8 cellular contexts compared by ENCODE assay signal in the genomic region with DNA sequence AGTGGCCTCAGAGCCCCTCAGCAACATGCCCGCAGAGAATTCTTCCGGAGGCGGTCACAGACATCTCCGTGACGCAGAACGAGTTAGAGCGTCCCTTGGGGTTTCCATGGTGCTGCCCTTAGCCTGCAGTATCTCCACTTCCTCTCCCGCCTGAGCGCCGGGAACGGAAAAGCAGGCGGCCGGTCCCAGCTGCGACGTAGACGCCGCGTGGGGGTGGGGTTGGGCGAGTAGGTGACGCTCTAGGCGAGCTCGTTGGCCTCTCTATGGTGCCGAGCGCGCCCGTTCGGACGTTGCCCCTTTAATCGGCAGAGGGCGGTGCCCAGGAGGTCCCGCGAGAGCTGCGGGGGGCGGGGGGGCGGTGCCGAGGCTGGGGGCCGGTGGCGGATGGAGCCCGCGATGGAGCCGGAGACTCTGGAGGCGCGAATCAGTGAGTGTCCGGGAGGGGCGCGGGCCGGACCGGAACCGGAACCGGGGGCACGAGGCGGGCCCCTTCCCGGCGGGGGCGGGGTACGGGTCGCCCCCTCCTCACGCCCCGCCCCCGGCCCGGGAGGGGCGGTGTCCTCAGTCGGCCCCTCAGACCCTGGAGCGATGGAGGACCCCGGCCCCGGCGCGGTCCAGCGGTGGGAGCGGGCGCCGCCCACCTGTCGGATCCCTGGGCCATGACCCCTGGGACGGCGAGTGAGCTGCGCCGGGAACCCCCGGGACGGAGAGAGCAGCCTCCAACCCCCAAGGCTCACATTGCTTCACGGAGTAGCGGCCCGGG. TPM values are rescaled to one million over a fixed set of nuclear protein-coding genes. Genes with fewer than 3 reads are reported as not detected.
DNase-seq lines count a peak whose midpoint lies in the region; ATAC-seq, FAIRE-seq and TF ChIP-seq lines count a peak whose summit lies in the region.

Gene GGA1 (plus strand): TSS at position 358 of the 763 bp plus-strand sequence. CDS start 27 bp downstream, at position 385.

- H3K36me3 ChIP-seq in cardiac muscle cell (no peaks in the 10 kb centered on the region), trophoblast cell (ENCODE audit: control insufficient read depth in 1 of 2, insufficient read depth in 2 of 2, low read length in 2 of 2) (peaks cover 0 to 3% of the 10 kb centered on the region in 2 experiments), tibial nerve (no peaks in the 10 kb centered on the region)

- peaks cover 10% of the 10 kb centered on the region for H3K4me1 ChIP-seq in cardiac muscle cell (ENCODE audit: low read depth)
- H3K4me1 ChIP-seq in trophoblast cell (ENCODE audit: control insufficient read depth in 1 of 2, insufficient read depth in 2 of 2, low read length in 2 of 2): peaks cover 5% of the 10 kb centered on the region in 2 experiments
- H3K4me1 ChIP-seq in tibial nerve: peaks cover 0 to 48% (median 36%) of the 10 kb centered on the region in 4 donors

- peak within 1 kb of the TSS; percentile 100 for H4K91ac ChIP-seq in trophoblast cell (ENCODE audit: low read depth, low read length)

- peak within 1 kb of the TSS; percentile 88 for H3K9ac ChIP-seq in trophoblast cell (ENCODE audit: low read length)

- H3K18ac ChIP-seq in trophoblast cell (ENCODE audit: low read length): peak within 1 kb of the TSS; percentile 99

- TF ChIP-seq POLR2A in GM12892 (IDR thresholded peaks at IDR 0.05; ENCODE audit: low read depth, low read length) (peak; percentile 45; the same call in 1 of the 2 replicates), tibial nerve (IDR thresholded peaks at IDR 0.05) (peak; percentile 28 to 30)

- H2BK120ac ChIP-seq in trophoblast cell (ENCODE audit: insufficient read depth, low read length, poor library complexity): peak within 1 kb of the TSS; percentile 99

- no peaks in the 10 kb centered on the region for H3K27me3 ChIP-seq in cardiac muscle cell
- H3K27me3 ChIP-seq in trophoblast cell (ENCODE audit: insufficient read depth, low read length): no peaks in the 10 kb centered on the region
- no peaks in the 10 kb centered on the region for H3K27me3 ChIP-seq in tibial nerve

- H4K8ac ChIP-seq in trophoblast cell (ENCODE audit: low read depth, low read length): peak within 1 kb of the TSS; percentile 98

- H4K12ac ChIP-seq in trophoblast cell (ENCODE audit: low read depth, low read length): peak within 1 kb of the TSS; percentile 98

- peaks cover 59 to 65% (median 60%) of the 10 kb centered on the region in 3 donors for H3K4me1 Mint-ChIP-seq in T-cell

- H2BK5ac ChIP-seq in trophoblast cell (ENCODE audit: low read depth, low read length, poor library complexity): peak within 1 kb of the TSS; percentile 99

- peak within 1 kb of the TSS; percentile 93 for H3K4ac ChIP-seq in trophoblast cell (ENCODE audit: low read depth, low read length)

- no peaks in the 10 kb centered on the region for H3K9me3 Mint-ChIP-seq in T-cell

- no peak within 1 kb of the TSS for H3K23ac ChIP-seq in trophoblast cell (ENCODE audit: low read length)

- H3K79me2 ChIP-seq in trophoblast cell (ENCODE audit: control insufficient read depth, insufficient read depth, low read length, poor library complexity): peaks cover 8% of the 10 kb centered on the region

- peak within 1 kb of the TSS; percentile 30 for H3K27ac ChIP-seq in adipose tissue (ENCODE audit: low read depth, low read length)
- peak within 1 kb of the TSS; percentile 97 for H3K27ac ChIP-seq in cardiac muscle cell
- peak within 1 kb of the TSS; percentile 99 for H3K27ac ChIP-seq in trophoblast cell (ENCODE audit: low read depth, low read length)
- peak within 1 kb of the TSS; percentile 91 to 98 (median 92) for H3K27ac ChIP-seq in tibial nerve

- 1% methylated on average over 45 to 79 of the region's 82 CpGs for whole genome bisulfite sequencing in adipose tissue, 3 donors
- no CpG with 5 or more reads among the region's 82 CpGs for WGBS in trophoblast cell (ENCODE audit: extremely low coverage, insufficient coverage, insufficient read length)
- WGBS in tibial nerve, 2 donors: 1% methylated on average over 12 to 20 of the region's 82 CpGs

- no peaks in the 10 kb centered on the region for H3K27me3 Mint-ChIP-seq in T-cell

- ATAC-seq in HG02852 (IDR thresholded peaks at IDR 0.05; ENCODE audit: unreplicated experiment): peak; percentile 81
- ATAC-seq in T-cell (replicated peaks in 1 of 4): peak; percentile 80 to 82 (median 82)

- H3K14ac ChIP-seq in trophoblast cell (ENCODE audit: low read length): peak within 1 kb of the TSS; percentile 98

- H3K27ac Mint-ChIP-seq in T-cell: peak within 1 kb of the TSS; percentile 95 to 98

- H3K4me3 Mint-ChIP-seq in T-cell: peak within 1 kb of the TSS; percentile 89 to 91 (median 89)

- POLR2A ChIA-PET in T-cell (lab: Charles Lee): interaction anchor here (0.6 to 1.2 kb wide), 6 partner anchors 16 to 124 kb away, joined by 3 to 6 read pairs (median 4); partner anchors contain the start of gene PDXP (in 1 of the 2)

- no peaks in the 10 kb centered on the region for H3K36me3 Mint-ChIP-seq in T-cell

- H2BK12ac ChIP-seq in trophoblast cell (ENCODE audit: low read length): no peak within 1 kb of the TSS

- H2AFZ ChIP-seq in trophoblast cell (ENCODE audit: insufficient read depth, low read length, poor library complexity): peak within 1 kb of the TSS; percentile 91

- no peaks in the 10 kb centered on the region for H3K9me3 ChIP-seq in cardiac muscle cell (ENCODE audit: low read depth)
- H3K9me3 ChIP-seq in trophoblast cell (ENCODE audit: insufficient read depth, low read depth, low read length): no peaks in the 10 kb centered on the region
- H3K9me3 ChIP-seq in tibial nerve: no peaks in the 10 kb centered on the region

- TF ChIP-seq EP300 in tibial nerve (IDR thresholded peaks at IDR 0.05): peak; percentile 87 to 94

- H2AK5ac ChIP-seq in trophoblast cell (ENCODE audit: low read length): peak within 1 kb of the TSS; percentile 83

- DNase-seq in GM12892 (ENCODE audit: insufficient read length) (peak; percentile 93), NCI-H146 (lab: John Stamatoyannopoulos, UW) (peak; percentile 96), T-cell (peak; percentile 93 to 99 (median 96)), cardiac muscle cell (ENCODE audit: low read depth in 1 of 2, low spot score in 1 of 2) (peak; percentile 95 to 98), trophoblast cell (peak; percentile 98 to 99), tibial nerve (ENCODE audit: low spot score in 2 of 2) (peak; percentile 87 to 90)

- peak within 1 kb of the TSS; percentile 90 for H3K4me2 ChIP-seq in trophoblast cell (ENCODE audit: low read length)

- peak; percentile 96 for FAIRE-seq in GM12892 (lab: Jason Lieb, UNC)

- peaks cover 11% of the 10 kb centered on the region for H3K79me1 ChIP-seq in trophoblast cell (ENCODE audit: low read length)

- H3K4me3 ChIP-seq in cardiac muscle cell (peak within 1 kb of the TSS; percentile 55), trophoblast cell (ENCODE audit: low read depth, low read length) (peak within 1 kb of the TSS; percentile 92), tibial nerve (peak within 1 kb of the TSS; percentile 71 to 87 (median 84))

- CTCF ChIA-PET in T-cell (lab: Charles Lee): interaction anchor here in 1 of 2 donors (0.6 to 5.8 kb wide), 20 partner anchors 12 to 365 kb away, joined by 3 to 59 read pairs (median 4); partner anchors contain the start of genes ANKRD54, LGALS1, MFNG and NOL12

- no peak for TF ChIP-seq CTCF in cardiac muscle cell (IDR thresholded peaks at IDR 0.05; ENCODE audit: low read depth, low read length)
- TF ChIP-seq CTCF in tibial nerve (IDR thresholded peaks at IDR 0.05): peak in 2 of 5 experiments; percentile 31 to 42

RNA-seq across cellular contexts. Expression of gene GGA1, which starts in this region (rescaled TPM):
- 36.3 TPM for polyA plus RNA-seq in GM12892 (2012; ENCODE audit: missing spikeins)
- total RNA-seq in T-cell: 100 to 1,000 TPM in 2 of 5 donors, 10 to 100 TPM in 3; 83.8 to 105 (median 97.7) TPM
- 10 to 100 TPM; 24.2 to 33.1 (median 29.8) TPM for polyA plus RNA-seq in adipose tissue
- 91.9 and 114 TPM in 2 replicates for total RNA-seq in cardiac muscle cell
- 81.9 and 82.6 TPM in 2 replicates for polyA plus RNA-seq in cardiac muscle cell
- polyA plus RNA-seq in trophoblast cell (2013): 31.8 and 32.0 TPM in 2 replicates
- 10 to 100 TPM; 66.3 to 99.0 (median 77.2) TPM for total RNA-seq in tibial nerve

Comparison
In these comparisons a context has a peak if more than half of its experiments do, and no peak if none do; other contexts are left out.
1. Peak in every context shown above with its lines: DNase-seq, ATAC-seq, H3K4me3 ChIP-seq and H3K27ac ChIP-seq.
2. H3K27ac ChIP-seq: peak in every context shown above with its lines; median percentile 99 in trophoblast cell; 97 in cardiac muscle cell; 92 in tibial nerve; 30 in adipose tissue.